Comparison of ENCODE assay signal across 1 cellular context in genomic region chr6:98641929-98642328, GRCh38.
TF ChIP-seq lines count a peak whose summit lies in the region.

No MANE protein-coding gene starts in this region.

TF ChIP-seq in HepG2, 621 proteins besides CTCF, POLR2A, EP300 and RAD21 (continued from another document and continues in another):
- TF ChIP-seq, protein P1, sequence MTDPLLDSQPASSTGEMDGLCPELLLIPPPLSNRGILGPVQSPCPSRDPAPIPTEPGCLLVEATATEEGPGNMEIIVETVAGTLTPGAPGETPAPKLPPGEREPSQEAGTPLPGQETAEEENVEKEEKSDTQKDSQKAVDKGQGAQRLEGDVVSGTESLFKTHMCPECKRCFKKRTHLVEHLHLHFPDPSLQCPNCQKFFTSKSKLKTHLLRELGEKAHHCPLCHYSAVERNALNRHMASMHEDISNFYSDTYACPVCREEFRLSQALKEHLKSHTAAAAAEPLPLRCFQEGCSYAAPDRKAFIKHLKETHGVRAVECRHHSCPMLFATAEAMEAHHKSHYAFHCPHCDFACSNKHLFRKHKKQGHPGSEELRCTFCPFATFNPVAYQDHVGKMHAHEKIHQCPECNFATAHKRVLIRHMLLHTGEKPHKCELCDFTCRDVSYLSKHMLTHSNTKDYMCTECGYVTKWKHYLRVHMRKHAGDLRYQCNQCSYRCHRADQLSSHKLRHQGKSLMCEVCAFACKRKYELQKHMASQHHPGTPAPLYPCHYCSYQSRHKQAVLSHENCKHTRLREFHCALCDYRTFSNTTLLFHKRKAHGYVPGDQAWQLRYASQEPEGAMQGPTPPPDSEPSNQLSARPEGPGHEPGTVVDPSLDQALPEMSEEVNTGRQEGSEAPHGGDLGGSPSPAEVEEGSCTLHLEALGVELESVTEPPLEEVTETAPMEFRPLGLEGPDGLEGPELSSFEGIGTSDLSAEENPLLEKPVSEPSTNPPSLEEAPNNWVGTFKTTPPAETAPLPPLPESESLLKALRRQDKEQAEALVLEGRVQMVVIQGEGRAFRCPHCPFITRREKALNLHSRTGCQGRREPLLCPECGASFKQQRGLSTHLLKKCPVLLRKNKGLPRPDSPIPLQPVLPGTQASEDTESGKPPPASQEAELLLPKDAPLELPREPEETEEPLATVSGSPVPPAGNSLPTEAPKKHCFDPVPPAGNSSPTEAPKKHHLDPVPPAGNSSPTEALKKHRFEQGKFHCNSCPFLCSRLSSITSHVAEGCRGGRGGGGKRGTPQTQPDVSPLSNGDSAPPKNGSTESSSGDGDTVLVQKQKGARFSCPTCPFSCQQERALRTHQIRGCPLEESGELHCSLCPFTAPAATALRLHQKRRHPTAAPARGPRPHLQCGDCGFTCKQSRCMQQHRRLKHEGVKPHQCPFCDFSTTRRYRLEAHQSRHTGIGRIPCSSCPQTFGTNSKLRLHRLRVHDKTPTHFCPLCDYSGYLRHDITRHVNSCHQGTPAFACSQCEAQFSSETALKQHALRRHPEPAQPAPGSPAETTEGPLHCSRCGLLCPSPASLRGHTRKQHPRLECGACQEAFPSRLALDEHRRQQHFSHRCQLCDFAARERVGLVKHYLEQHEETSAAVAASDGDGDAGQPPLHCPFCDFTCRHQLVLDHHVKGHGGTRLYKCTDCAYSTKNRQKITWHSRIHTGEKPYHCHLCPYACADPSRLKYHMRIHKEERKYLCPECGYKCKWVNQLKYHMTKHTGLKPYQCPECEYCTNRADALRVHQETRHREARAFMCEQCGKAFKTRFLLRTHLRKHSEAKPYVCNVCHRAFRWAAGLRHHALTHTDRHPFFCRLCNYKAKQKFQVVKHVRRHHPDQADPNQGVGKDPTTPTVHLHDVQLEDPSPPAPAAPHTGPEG (CRISPR knock-in tag; IDR thresholded peaks at IDR 0.05) = no peak
- TF ChIP-seq CC2D1A (CRISPR knock-in tag; IDR thresholded peaks at IDR 0.05) = no peak
- TF ChIP-seq FOXP1 (IDR thresholded peaks at IDR 0.05) = peak; percentile 86
- peak; percentile 95 for TF ChIP-seq FOXP1 (CRISPR knock-in tag; IDR thresholded peaks at IDR 0.05)
- no peak for TF ChIP-seq BRCA1 (CRISPR knock-in tag; IDR thresholded peaks at IDR 0.05)
- no peak for TF ChIP-seq MZF1 (CRISPR knock-in tag; IDR thresholded peaks at IDR 0.05; ENCODE audit: borderline replicate concordance)
- TF ChIP-seq DMAP1 (CRISPR knock-in tag; IDR thresholded peaks at IDR 0.05) = no peak
- TF ChIP-seq ZNF775 (CRISPR knock-in tag; IDR thresholded peaks at IDR 0.05; ENCODE audit: borderline replicate concordance) = no peak
- no peak for TF ChIP-seq ELF4 (CRISPR knock-in tag; IDR thresholded peaks at IDR 0.05; ENCODE audit: borderline replicate concordance)
- TF ChIP-seq SIX4 (CRISPR knock-in tag; IDR thresholded peaks at IDR 0.05) = no peak
- TF ChIP-seq SMARCC2 (IDR thresholded peaks at IDR 0.05) = no peak
- no peak for TF ChIP-seq CCAR2 (optimal IDR thresholded peaks at IDR 0.05; ENCODE audit: low read depth, low read length)
- TF ChIP-seq ZGPAT (CRISPR knock-in tag; IDR thresholded peaks at IDR 0.05) = peak; percentile 55
- peak; percentile 89 for TF ChIP-seq SOX13 (IDR thresholded peaks at IDR 0.05)
- TF ChIP-seq SOX13 (CRISPR knock-in tag; conservative IDR thresholded peaks at IDR 0.05 in 1 of 2, IDR thresholded peaks at IDR 0.05 in 1 of 2) = peak in 1 of 2 experiments; percentile 98; a peak in 2 of 4 replicates
- TF ChIP-seq MAF1 (CRISPR knock-in tag; IDR thresholded peaks at IDR 0.05; ENCODE audit: borderline replicate concordance) = no peak
- peak; percentile 83 for TF ChIP-seq TEAD3 (CRISPR knock-in tag; optimal IDR thresholded peaks at IDR 0.05; ENCODE audit: borderline replicate concordance)
- TF ChIP-seq HMG20B (CRISPR knock-in tag; conservative IDR thresholded peaks at IDR 0.05) = no peak
- TF ChIP-seq TBX2 (CRISPR knock-in tag; IDR thresholded peaks at IDR 0.05; ENCODE audit: borderline replicate concordance) = peak; percentile 61; the same call in 1 of the 2 replicates
- TF ChIP-seq ZNF740 (CRISPR knock-in tag; IDR thresholded peaks at IDR 0.05) = no peak
- TF ChIP-seq ZNF883 (CRISPR knock-in tag; IDR thresholded peaks at IDR 0.05; ENCODE audit: not compliant biosample characterization) = no peak
- no peak for TF ChIP-seq ATRX (CRISPR knock-in tag; IDR thresholded peaks at IDR 0.05; ENCODE audit: borderline replicate concordance)
- TF ChIP-seq CREM (IDR thresholded peaks at IDR 0.05) = peak; percentile 41
- TF ChIP-seq CREM (CRISPR knock-in tag; IDR thresholded peaks at IDR 0.05) = no peak
- TF ChIP-seq CHCHD3 (CRISPR knock-in tag; IDR thresholded peaks at IDR 0.05) = no peak
- no peak for TF ChIP-seq ZNF598 (CRISPR knock-in tag; IDR thresholded peaks at IDR 0.05; ENCODE audit: borderline replicate concordance)
- no peak for TF ChIP-seq ZBTB1 (CRISPR knock-in tag; IDR thresholded peaks at IDR 0.05; ENCODE audit: borderline replicate concordance)
- TF ChIP-seq MTERF4 (CRISPR knock-in tag; IDR thresholded peaks at IDR 0.05) = no peak
- TF ChIP-seq RFX3 (CRISPR knock-in tag; IDR thresholded peaks at IDR 0.05) = no peak
- TF ChIP-seq HOXD1 (CRISPR knock-in tag; IDR thresholded peaks at IDR 0.05) = 0 out of 2 replicates have a peak, but pooled peaks have one; percentile 38
- no peak for TF ChIP-seq ARNT2 (CRISPR knock-in tag; IDR thresholded peaks at IDR 0.05; ENCODE audit: low read depth)
- no peak for TF ChIP-seq CBX5 (CRISPR knock-in tag; IDR thresholded peaks at IDR 0.05; ENCODE audit: borderline replicate concordance)
- no peak for TF ChIP-seq RBM39 (IDR thresholded peaks at IDR 0.05; ENCODE audit: low read depth, low read length, poor library complexity, severe bottlenecking)
- TF ChIP-seq, protein P2, sequence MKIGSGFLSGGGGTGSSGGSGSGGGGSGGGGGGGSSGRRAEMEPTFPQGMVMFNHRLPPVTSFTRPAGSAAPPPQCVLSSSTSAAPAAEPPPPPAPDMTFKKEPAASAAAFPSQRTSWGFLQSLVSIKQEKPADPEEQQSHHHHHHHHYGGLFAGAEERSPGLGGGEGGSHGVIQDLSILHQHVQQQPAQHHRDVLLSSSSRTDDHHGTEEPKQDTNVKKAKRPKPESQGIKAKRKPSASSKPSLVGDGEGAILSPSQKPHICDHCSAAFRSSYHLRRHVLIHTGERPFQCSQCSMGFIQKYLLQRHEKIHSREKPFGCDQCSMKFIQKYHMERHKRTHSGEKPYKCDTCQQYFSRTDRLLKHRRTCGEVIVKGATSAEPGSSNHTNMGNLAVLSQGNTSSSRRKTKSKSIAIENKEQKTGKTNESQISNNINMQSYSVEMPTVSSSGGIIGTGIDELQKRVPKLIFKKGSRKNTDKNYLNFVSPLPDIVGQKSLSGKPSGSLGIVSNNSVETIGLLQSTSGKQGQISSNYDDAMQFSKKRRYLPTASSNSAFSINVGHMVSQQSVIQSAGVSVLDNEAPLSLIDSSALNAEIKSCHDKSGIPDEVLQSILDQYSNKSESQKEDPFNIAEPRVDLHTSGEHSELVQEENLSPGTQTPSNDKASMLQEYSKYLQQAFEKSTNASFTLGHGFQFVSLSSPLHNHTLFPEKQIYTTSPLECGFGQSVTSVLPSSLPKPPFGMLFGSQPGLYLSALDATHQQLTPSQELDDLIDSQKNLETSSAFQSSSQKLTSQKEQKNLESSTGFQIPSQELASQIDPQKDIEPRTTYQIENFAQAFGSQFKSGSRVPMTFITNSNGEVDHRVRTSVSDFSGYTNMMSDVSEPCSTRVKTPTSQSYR (CRISPR knock-in tag; IDR thresholded peaks at IDR 0.05; ENCODE audit: borderline replicate concordance) = no peak
- TF ChIP-seq, protein P3, sequence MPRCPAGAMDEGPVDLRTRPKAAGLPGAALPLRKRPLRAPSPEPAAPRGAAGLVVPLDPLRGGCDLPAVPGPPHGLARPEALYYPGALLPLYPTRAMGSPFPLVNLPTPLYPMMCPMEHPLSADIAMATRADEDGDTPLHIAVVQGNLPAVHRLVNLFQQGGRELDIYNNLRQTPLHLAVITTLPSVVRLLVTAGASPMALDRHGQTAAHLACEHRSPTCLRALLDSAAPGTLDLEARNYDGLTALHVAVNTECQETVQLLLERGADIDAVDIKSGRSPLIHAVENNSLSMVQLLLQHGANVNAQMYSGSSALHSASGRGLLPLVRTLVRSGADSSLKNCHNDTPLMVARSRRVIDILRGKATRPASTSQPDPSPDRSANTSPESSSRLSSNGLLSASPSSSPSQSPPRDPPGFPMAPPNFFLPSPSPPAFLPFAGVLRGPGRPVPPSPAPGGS (CRISPR knock-in tag; IDR thresholded peaks at IDR 0.05) = no peak
- no peak for TF ChIP-seq ZNF224 (CRISPR knock-in tag; IDR thresholded peaks at IDR 0.05)
- TF ChIP-seq STAT6 (CRISPR knock-in tag; IDR thresholded peaks at IDR 0.05; ENCODE audit: borderline replicate concordance) = no peak
- TF ChIP-seq HNF4G (IDR thresholded peaks at IDR 0.05; ENCODE audit: borderline replicate concordance, low read depth, low read length) = no peak
- TF ChIP-seq HNF4G (CRISPR knock-in tag; IDR thresholded peaks at IDR 0.05; ENCODE audit: borderline replicate concordance, low read depth) = no peak
- no peak for TF ChIP-seq ZNF619 (CRISPR knock-in tag; IDR thresholded peaks at IDR 0.05)
- TF ChIP-seq ZNF629 (CRISPR knock-in tag; conservative IDR thresholded peaks at IDR 0.05) = no peak
- no peak for TF ChIP-seq PTBP1 (IDR thresholded peaks at IDR 0.05; ENCODE audit: low read depth, low read length, poor library complexity, severe bottlenecking)
- no peak for TF ChIP-seq LCORL (IDR thresholded peaks at IDR 0.05)
- no peak for TF ChIP-seq LCORL (CRISPR knock-in tag; IDR thresholded peaks at IDR 0.05)
- TF ChIP-seq IRF1 (CRISPR knock-in tag; IDR thresholded peaks at IDR 0.05; ENCODE audit: low read depth) = no peak
- TF ChIP-seq, protein P4, sequence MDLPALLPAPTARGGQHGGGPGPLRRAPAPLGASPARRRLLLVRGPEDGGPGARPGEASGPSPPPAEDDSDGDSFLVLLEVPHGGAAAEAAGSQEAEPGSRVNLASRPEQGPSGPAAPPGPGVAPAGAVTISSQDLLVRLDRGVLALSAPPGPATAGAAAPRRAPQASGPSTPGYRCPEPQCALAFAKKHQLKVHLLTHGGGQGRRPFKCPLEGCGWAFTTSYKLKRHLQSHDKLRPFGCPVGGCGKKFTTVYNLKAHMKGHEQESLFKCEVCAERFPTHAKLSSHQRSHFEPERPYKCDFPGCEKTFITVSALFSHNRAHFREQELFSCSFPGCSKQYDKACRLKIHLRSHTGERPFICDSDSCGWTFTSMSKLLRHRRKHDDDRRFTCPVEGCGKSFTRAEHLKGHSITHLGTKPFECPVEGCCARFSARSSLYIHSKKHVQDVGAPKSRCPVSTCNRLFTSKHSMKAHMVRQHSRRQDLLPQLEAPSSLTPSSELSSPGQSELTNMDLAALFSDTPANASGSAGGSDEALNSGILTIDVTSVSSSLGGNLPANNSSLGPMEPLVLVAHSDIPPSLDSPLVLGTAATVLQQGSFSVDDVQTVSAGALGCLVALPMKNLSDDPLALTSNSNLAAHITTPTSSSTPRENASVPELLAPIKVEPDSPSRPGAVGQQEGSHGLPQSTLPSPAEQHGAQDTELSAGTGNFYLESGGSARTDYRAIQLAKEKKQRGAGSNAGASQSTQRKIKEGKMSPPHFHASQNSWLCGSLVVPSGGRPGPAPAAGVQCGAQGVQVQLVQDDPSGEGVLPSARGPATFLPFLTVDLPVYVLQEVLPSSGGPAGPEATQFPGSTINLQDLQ (CRISPR knock-in tag; IDR thresholded peaks at IDR 0.05) = no peak
- TF ChIP-seq, protein P5, sequence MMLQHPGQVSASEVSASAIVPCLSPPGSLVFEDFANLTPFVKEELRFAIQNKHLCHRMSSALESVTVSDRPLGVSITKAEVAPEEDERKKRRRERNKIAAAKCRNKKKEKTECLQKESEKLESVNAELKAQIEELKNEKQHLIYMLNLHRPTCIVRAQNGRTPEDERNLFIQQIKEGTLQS (CRISPR knock-in tag; IDR thresholded peaks at IDR 0.05) = no peak
- no peak for TF ChIP-seq ZNF124 (CRISPR knock-in tag; IDR thresholded peaks at IDR 0.05)
- TF ChIP-seq ZNF558 (CRISPR knock-in tag; IDR thresholded peaks at IDR 0.05; ENCODE audit: borderline replicate concordance) = no peak
